In genomic region chr6:90284236-90284744, GRCh38 we compare ENCODE assay signal across 1 cellular context.
TF ChIP-seq lines count a peak whose summit lies in the region.

No MANE protein-coding gene starts in this region.

TF ChIP-seq in SK-N-SH, 30 proteins besides CTCF, POLR2A, EP300 and RAD21 (continued from another document):
- no peak for TF ChIP-seq ZBTB33 (IDR thresholded peaks at IDR 0.05; ENCODE audit: borderline replicate concordance, low read depth)
